ENCODE assay signal across 1 cellular context in genomic region chr9:131605770-131606590, GRCh38.
A peak's percentile ranks its signal among the peaks of the same experiment; 100 is the strongest.
TF ChIP-seq lines count a peak whose summit lies in the region.

No MANE protein-coding gene starts in this region.

TF ChIP-seq in HepG2, 621 proteins besides CTCF, POLR2A, EP300 and RAD21 (continued from another document and continues in another):
- TF ChIP-seq, protein P1, sequence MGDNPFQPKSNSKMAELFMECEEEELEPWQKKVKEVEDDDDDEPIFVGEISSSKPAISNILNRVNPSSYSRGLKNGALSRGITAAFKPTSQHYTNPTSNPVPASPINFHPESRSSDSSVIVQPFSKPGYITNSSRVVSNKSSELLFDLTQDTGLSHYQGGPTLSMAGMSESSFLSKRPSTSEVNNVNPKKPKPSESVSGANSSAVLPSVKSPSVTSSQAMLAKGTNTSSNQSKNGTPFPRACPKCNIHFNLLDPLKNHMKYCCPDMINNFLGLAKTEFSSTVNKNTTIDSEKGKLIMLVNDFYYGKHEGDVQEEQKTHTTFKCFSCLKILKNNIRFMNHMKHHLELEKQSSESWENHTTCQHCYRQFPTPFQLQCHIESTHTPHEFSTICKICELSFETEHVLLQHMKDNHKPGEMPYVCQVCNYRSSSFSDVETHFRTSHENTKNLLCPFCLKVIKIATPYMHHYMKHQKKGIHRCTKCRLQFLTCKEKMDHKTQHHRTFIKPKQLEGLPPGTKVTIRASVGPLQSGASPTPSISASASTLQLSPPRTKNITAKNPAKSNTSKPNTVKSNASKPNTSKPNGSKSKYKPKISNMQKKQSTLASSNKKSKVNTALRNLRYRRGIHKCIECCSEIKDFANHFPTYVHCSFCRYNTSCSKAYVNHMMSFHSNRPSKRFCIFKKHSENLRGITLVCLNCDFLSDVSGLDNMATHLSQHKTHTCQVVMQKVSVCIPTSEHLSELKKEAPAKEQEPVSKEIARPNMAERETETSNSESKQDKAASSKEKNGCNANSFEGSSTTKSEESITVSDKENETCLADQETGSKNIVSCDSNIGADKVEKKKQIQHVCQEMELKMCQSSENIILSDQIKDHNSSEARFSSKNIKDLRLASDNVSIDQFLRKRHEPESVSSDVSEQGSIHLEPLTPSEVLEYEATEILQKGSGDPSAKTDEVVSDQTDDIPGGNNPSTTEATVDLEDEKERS (CRISPR knock-in tag; IDR thresholded peaks at IDR 0.05), result no peak
- no peak for TF ChIP-seq SAFB2 (CRISPR knock-in tag; IDR thresholded peaks at IDR 0.05; ENCODE audit: borderline replicate concordance, low read depth)
- no peak for TF ChIP-seq ZNF432 (CRISPR knock-in tag; IDR thresholded peaks at IDR 0.05; ENCODE audit: borderline replicate concordance)
- no peak for TF ChIP-seq ZNF230 (CRISPR knock-in tag; IDR thresholded peaks at IDR 0.05)
- TF ChIP-seq, protein P2, sequence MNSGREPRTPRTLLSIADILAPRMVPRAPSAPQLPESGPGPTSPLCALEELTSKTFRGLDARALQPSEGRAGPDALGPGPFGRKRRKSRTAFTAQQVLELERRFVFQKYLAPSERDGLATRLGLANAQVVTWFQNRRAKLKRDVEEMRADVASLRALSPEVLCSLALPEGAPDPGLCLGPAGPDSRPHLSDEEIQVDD (CRISPR knock-in tag; IDR thresholded peaks at IDR 0.05; ENCODE audit: borderline replicate concordance), result no peak
- TF ChIP-seq TERF1 (CRISPR knock-in tag; IDR thresholded peaks at IDR 0.05), result no peak
- TF ChIP-seq CENPBD1 (CRISPR knock-in tag; IDR thresholded peaks at IDR 0.05; ENCODE audit: borderline replicate concordance, low read depth), result no peak
- peak; percentile 80 for TF ChIP-seq ZFX (CRISPR knock-in tag; IDR thresholded peaks at IDR 0.05; ENCODE audit: low read depth)
- TF ChIP-seq HES4 (CRISPR knock-in tag; IDR thresholded peaks at IDR 0.05; ENCODE audit: borderline replicate concordance), result no peak
- no peak for TF ChIP-seq ZNF781 (CRISPR knock-in tag; IDR thresholded peaks at IDR 0.05; ENCODE audit: borderline replicate concordance, not compliant biosample characterization)
- no peak for TF ChIP-seq ZNF552 (CRISPR knock-in tag; IDR thresholded peaks at IDR 0.05; ENCODE audit: borderline replicate concordance)
- no peak for TF ChIP-seq FOXC1 (CRISPR knock-in tag; IDR thresholded peaks at IDR 0.05; ENCODE audit: borderline replicate concordance)
- TF ChIP-seq ZNF569 (CRISPR knock-in tag; IDR thresholded peaks at IDR 0.05; ENCODE audit: borderline replicate concordance), result no peak
- no peak for TF ChIP-seq ZBTB42 (CRISPR knock-in tag; IDR thresholded peaks at IDR 0.05)
- peak in 1 of 2 experiments; percentile 52; a peak in 2 of 4 replicates for TF ChIP-seq NR2F1 (CRISPR knock-in tag; IDR thresholded peaks at IDR 0.05)
- TF ChIP-seq RARG (CRISPR knock-in tag; IDR thresholded peaks at IDR 0.05; ENCODE audit: low read depth), result no peak
- TF ChIP-seq, protein P3, sequence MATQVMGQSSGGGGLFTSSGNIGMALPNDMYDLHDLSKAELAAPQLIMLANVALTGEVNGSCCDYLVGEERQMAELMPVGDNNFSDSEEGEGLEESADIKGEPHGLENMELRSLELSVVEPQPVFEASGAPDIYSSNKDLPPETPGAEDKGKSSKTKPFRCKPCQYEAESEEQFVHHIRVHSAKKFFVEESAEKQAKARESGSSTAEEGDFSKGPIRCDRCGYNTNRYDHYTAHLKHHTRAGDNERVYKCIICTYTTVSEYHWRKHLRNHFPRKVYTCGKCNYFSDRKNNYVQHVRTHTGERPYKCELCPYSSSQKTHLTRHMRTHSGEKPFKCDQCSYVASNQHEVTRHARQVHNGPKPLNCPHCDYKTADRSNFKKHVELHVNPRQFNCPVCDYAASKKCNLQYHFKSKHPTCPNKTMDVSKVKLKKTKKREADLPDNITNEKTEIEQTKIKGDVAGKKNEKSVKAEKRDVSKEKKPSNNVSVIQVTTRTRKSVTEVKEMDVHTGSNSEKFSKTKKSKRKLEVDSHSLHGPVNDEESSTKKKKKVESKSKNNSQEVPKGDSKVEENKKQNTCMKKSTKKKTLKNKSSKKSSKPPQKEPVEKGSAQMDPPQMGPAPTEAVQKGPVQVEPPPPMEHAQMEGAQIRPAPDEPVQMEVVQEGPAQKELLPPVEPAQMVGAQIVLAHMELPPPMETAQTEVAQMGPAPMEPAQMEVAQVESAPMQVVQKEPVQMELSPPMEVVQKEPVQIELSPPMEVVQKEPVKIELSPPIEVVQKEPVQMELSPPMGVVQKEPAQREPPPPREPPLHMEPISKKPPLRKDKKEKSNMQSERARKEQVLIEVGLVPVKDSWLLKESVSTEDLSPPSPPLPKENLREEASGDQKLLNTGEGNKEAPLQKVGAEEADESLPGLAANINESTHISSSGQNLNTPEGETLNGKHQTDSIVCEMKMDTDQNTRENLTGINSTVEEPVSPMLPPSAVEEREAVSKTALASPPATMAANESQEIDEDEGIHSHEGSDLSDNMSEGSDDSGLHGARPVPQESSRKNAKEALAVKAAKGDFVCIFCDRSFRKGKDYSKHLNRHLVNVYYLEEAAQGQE (IDR thresholded peaks at IDR 0.05; ENCODE audit: borderline replicate concordance in 1 of 2, low read depth in 1 of 2, low read length in 2 of 2), result peak; percentile 2 to 83
- TF ChIP-seq REXO4 (CRISPR knock-in tag; IDR thresholded peaks at IDR 0.05; ENCODE audit: borderline replicate concordance), result no peak
- peak; percentile 94 for TF ChIP-seq HDAC2 (CRISPR knock-in tag; IDR thresholded peaks at IDR 0.05)
- no peak for TF ChIP-seq ZNF224 (CRISPR knock-in tag; IDR thresholded peaks at IDR 0.05)
- peak; percentile 61; the same call in 1 of the 2 replicates for TF ChIP-seq KMT2B (CRISPR knock-in tag; IDR thresholded peaks at IDR 0.05)
- TF ChIP-seq, protein P4, sequence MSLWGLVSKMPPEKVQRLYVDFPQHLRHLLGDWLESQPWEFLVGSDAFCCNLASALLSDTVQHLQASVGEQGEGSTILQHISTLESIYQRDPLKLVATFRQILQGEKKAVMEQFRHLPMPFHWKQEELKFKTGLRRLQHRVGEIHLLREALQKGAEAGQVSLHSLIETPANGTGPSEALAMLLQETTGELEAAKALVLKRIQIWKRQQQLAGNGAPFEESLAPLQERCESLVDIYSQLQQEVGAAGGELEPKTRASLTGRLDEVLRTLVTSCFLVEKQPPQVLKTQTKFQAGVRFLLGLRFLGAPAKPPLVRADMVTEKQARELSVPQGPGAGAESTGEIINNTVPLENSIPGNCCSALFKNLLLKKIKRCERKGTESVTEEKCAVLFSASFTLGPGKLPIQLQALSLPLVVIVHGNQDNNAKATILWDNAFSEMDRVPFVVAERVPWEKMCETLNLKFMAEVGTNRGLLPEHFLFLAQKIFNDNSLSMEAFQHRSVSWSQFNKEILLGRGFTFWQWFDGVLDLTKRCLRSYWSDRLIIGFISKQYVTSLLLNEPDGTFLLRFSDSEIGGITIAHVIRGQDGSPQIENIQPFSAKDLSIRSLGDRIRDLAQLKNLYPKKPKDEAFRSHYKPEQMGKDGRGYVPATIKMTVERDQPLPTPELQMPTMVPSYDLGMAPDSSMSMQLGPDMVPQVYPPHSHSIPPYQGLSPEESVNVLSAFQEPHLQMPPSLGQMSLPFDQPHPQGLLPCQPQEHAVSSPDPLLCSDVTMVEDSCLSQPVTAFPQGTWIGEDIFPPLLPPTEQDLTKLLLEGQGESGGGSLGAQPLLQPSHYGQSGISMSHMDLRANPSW (CRISPR knock-in tag; IDR thresholded peaks at IDR 0.05; ENCODE audit: borderline replicate concordance), result peak; percentile 88
- no peak for TF ChIP-seq THAP9 (CRISPR knock-in tag; IDR thresholded peaks at IDR 0.05; ENCODE audit: borderline replicate concordance)
- TF ChIP-seq ZMYM3 (CRISPR knock-in tag; IDR thresholded peaks at IDR 0.05), result no peak
- TF ChIP-seq SP140L (CRISPR knock-in tag; IDR thresholded peaks at IDR 0.05; ENCODE audit: borderline replicate concordance), result no peak
- TF ChIP-seq ZNF549 (CRISPR knock-in tag; IDR thresholded peaks at IDR 0.05), result no peak
- no peak for TF ChIP-seq SIX1 (CRISPR knock-in tag; IDR thresholded peaks at IDR 0.05; ENCODE audit: borderline replicate concordance)
- TF ChIP-seq, protein P5, sequence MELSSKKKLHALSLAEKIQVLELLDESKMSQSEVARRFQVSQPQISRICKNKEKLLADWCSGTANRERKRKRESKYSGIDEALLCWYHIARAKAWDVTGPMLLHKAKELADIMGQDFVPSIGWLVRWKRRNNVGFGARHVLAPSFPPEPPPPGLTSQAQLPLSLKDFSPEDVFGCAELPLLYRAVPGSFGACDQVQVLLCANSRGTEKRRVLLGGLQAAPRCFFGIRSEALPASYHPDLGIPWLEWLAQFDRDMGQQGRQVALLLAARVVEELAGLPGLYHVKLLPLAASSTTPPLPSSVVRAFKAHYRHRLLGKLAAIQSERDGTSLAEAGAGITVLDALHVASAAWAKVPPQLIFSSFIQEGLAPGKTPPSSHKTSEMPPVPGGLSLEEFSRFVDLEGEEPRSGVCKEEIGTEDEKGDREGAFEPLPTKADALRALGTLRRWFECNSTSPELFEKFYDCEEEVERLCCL (CRISPR knock-in tag; IDR thresholded peaks at IDR 0.05; ENCODE audit: borderline replicate concordance), result no peak
- TF ChIP-seq NONO (IDR thresholded peaks at IDR 0.05), result no peak
- TF ChIP-seq NONO (CRISPR knock-in tag; conservative IDR thresholded peaks at IDR 0.05), result peak; percentile 80
- TF ChIP-seq, protein P6, sequence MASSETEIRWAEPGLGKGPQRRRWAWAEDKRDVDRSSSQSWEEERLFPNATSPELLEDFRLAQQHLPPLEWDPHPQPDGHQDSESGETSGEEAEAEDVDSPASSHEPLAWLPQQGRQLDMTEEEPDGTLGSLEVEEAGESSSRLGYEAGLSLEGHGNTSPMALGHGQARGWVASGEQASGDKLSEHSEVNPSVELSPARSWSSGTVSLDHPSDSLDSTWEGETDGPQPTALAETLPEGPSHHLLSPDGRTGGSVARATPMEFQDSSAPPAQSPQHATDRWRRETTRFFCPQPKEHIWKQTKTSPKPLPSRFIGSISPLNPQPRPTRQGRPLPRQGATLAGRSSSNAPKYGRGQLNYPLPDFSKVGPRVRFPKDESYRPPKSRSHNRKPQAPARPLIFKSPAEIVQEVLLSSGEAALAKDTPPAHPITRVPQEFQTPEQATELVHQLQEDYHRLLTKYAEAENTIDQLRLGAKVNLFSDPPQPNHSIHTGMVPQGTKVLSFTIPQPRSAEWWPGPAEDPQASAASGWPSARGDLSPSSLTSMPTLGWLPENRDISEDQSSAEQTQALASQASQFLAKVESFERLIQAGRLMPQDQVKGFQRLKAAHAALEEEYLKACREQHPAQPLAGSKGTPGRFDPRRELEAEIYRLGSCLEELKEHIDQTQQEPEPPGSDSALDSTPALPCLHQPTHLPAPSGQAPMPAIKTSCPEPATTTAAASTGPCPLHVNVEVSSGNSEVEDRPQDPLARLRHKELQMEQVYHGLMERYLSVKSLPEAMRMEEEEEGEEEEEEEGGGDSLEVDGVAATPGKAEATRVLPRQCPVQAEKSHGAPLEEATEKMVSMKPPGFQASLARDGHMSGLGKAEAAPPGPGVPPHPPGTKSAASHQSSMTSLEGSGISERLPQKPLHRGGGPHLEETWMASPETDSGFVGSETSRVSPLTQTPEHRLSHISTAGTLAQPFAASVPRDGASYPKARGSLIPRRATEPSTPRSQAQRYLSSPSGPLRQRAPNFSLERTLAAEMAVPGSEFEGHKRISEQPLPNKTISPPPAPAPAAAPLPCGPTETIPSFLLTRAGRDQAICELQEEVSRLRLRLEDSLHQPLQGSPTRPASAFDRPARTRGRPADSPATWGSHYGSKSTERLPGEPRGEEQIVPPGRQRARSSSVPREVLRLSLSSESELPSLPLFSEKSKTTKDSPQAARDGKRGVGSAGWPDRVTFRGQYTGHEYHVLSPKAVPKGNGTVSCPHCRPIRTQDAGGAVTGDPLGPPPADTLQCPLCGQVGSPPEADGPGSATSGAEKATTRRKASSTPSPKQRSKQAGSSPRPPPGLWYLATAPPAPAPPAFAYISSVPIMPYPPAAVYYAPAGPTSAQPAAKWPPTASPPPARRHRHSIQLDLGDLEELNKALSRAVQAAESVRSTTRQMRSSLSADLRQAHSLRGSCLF (CRISPR knock-in tag; IDR thresholded peaks at IDR 0.05; ENCODE audit: borderline replicate concordance), result no peak
- TF ChIP-seq EED (CRISPR knock-in tag; IDR thresholded peaks at IDR 0.05), result no peak
